ENCODE assay signal across 15 cellular contexts in genomic region chr12:30725739-30726138, GRCh38. TPM values are rescaled to one million over a fixed set of nuclear protein-coding genes. Genes with fewer than 3 reads are reported as not detected.
DNase-seq lines count a peak whose midpoint lies in the region; ATAC-seq, FAIRE-seq and TF ChIP-seq lines count a peak whose summit lies in the region.
"Had no signal": no experiment of that assay in that cellular context is flagged by ENCODE, and none has a peak within 500 bp of the region (broad histone marks: within the 10 kb centered on the region; RNA-seq: fewer than 3 reads in every experiment).

No MANE protein-coding gene starts in this region.

- H3K27ac ChIP-seq in AG04450 (ENCODE audit: low read depth, low read length) (no peak overlapping the region), brain microvascular endothelial cell (no peak overlapping the region)
- H3K27ac ChIP-seq: gastrocnemius medialis, upper lobe of right lung had no signal

- no peak for FAIRE-seq in HTR-8/SVneo (lab: Jason Lieb, UNC)

- no peak overlapping the region for H3K4me3 ChIP-seq in AG04450 (ENCODE audit: low read depth, low read length)
- no peak overlapping the region for H3K4me3 ChIP-seq in brain microvascular endothelial cell (ENCODE audit: low read depth, low read length)
- H3K4me3 ChIP-seq in kidney epithelial cell (ENCODE audit: low read depth, low read length) = no peak overlapping the region
- no peak overlapping the region for H3K4me3 ChIP-seq in HAP-1
- H3K4me3 ChIP-seq: gastrocnemius medialis, upper lobe of right lung had no signal

- no peak for TF ChIP-seq CTCF in AG04450 (IDR thresholded peaks at IDR 0.05; ENCODE audit: low read depth, low read length)
- TF ChIP-seq CTCF in brain microvascular endothelial cell (IDR thresholded peaks at IDR 0.05; ENCODE audit: low read depth, low read length, missing control alignments) = peak; percentile 17
- TF ChIP-seq CTCF in kidney epithelial cell (IDR thresholded peaks at IDR 0.05; ENCODE audit: insufficient read depth, low read length, poor library complexity, severe bottlenecking) = no peak
- TF ChIP-seq CTCF in GM13977 (IDR thresholded peaks at IDR 0.05; ENCODE audit: extremely low read depth, insufficient read depth, missing control alignments) = no peak

- no peaks in the 10 kb centered on the region for H3K4me1 ChIP-seq in HAP-1
- H3K4me1 ChIP-seq: gastrocnemius medialis, upper lobe of right lung had no signal

- CTCF ChIA-PET in AG04450 (lab: Charles Lee) = interaction anchor here (0.9 to 1.4 kb wide), 2 partner anchors 25 to 82 kb away, joined by 3 to 6 read pairs; no protein-coding TSS in a partner anchor

- peaks cover 32% of the 10 kb centered on the region for H3K36me3 ChIP-seq in brain microvascular endothelial cell (replicated peaks)
- no peaks in the 10 kb centered on the region for H3K36me3 ChIP-seq in kidney epithelial cell (ENCODE audit: control insufficient read depth, insufficient read depth, low read length)
- H3K36me3 ChIP-seq in HAP-1 (replicated peaks) = peaks cover 23% of the 10 kb centered on the region; the same call in 1 of the 2 replicates

- POLR2A ChIA-PET in AG04450 (lab: Yijun Ruan, JAX) = no interaction called here

- H3K27me3 ChIP-seq in AG04450 (ENCODE audit: control insufficient read depth, insufficient read depth, low read length) = no peaks in the 10 kb centered on the region
- no peaks in the 10 kb centered on the region for H3K27me3 ChIP-seq in brain microvascular endothelial cell (replicated peaks)
- H3K27me3 ChIP-seq in kidney epithelial cell (ENCODE audit: control insufficient read depth, insufficient read depth, low read length) = no peaks in the 10 kb centered on the region
- no peaks in the 10 kb centered on the region for H3K27me3 ChIP-seq in HAP-1 (ENCODE audit: low read depth)
- H3K27me3 ChIP-seq: gastrocnemius medialis, upper lobe of right lung had no signal

- no peak for ATAC-seq in HG03159 (IDR thresholded peaks at IDR 0.05; ENCODE audit: unreplicated experiment)
- ATAC-seq: gastrocnemius medialis, right cardiac atrium, upper lobe of right lung had no signal

- DNase-seq in AG04450 (ENCODE audit: low read depth, low spot score) (peak; percentile 21), HTR-8/SVneo (ENCODE audit: insufficient read length, low spot score) (peak; percentile 72), brain microvascular endothelial cell (peak; percentile 50), kidney epithelial cell (ENCODE audit: low read depth) (peak; percentile 35), HAP-1 (ENCODE audit: low spot score in 2 of 2) (no peak), posterior cingulate gyrus (no peak), GM13977 (ENCODE audit: low spot score) (no peak)
- DNase-seq: CD4-positive, CD25-positive, alpha-beta regulatory T cell; gastrocnemius medialis; MM.1S; NCI-H69; right cardiac atrium; T-helper 2 cell; upper lobe of right lung had no signal

- in situ Hi-C loops in brain microvascular endothelial cell (cut with HindIII; ENCODE audit: low pct_ligation_motif_present, low sequenced_read_pairs) = no loop called here
- in situ Hi-C loops in HAP-1 (cut with MboI; ENCODE audit: low sequenced_read_pairs) = no loop called here
- in situ Hi-C loops in GM13977 (cut with MboI; ENCODE audit: low pct_unique_long_range_greater_than_20kb, low sequenced_read_pairs, unreplicated experiment) = no loop called here

- H3K9me3 ChIP-seq in AG04450 (ENCODE audit: control insufficient read depth, insufficient read depth, low read length) = no peaks in the 10 kb centered on the region
- H3K9me3 ChIP-seq in HAP-1 = no peaks in the 10 kb centered on the region
- H3K9me3 ChIP-seq: gastrocnemius medialis, upper lobe of right lung had no signal

- intact Hi-C loops in posterior cingulate gyrus (cut with DNase I) = no loop called here

RNA-seq across cellular contexts. Expression of gene CAPRIN2, which starts 29.0 kb away (rescaled TPM):
- 13.7 and 15.6 TPM in 2 replicates for polyA plus RNA-seq in AG04450 (2011; rRNA removed)
- polyA minus RNA-seq in AG04450 (2011; rRNA and poly(A)+ RNA removed) = 10.2 and 16.6 TPM in 2 replicates
- total RNA-seq in kidney epithelial cell = 25.9 and 30.2 TPM in 2 replicates

RNA-seq across cellular contexts. Expression of gene IPO8, which starts 30.1 kb away (rescaled TPM):
- 19.6 and 21.2 TPM in 2 replicates for polyA plus RNA-seq in AG04450 (2011; rRNA removed)
- 40.3 and 59.7 TPM in 2 replicates for polyA minus RNA-seq in AG04450 (2011; rRNA and poly(A)+ RNA removed)
- total RNA-seq in kidney epithelial cell = 21.7 and 26.2 TPM in 2 replicates

Comparison
In these comparisons a context has a peak if more than half of its experiments do, and no peak if none do; other contexts are left out.
1. DNase-seq: peak in AG04450 (single experiment), HTR-8/SVneo (single experiment), brain microvascular endothelial cell (single experiment) and kidney epithelial cell (single experiment); none in HAP-1 (0 of 2), posterior cingulate gyrus (0 of 10) and GM13977 (single experiment).